ENCODE assay signal across 15 cellular contexts in the genomic region with DNA sequence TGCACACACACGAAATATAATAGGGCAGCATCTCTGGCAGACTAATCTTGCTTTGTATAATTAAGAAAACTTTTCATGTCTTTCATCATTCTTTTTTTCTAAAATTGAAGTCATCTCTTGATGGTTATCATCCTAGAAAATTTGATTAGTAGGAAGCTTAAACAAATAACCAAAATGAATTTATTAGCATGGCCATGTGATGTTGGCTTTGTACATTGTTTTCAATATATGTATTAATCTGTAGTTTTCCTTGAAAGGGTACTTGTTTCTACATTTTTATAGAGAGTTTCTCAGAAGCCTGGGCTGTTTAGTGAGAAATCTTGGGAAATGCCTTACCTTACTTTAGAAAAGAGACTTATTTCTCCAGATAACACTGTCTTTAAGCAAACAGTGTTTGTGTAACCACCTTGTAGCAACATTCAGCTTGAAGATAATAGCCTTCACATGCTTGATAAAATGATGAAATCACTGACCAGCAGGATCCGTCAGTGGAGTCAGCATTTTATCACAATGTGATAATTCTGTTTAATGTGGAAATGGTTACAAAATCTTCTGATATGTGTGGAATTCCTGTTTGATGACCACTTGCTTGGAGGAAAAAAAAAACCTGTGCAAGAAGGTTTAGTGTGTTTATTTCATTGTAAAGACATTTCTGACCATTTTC.
DNase-seq lines count a peak whose midpoint lies in the region; ATAC-seq and TF ChIP-seq lines count a peak whose summit lies in the region.
"Had no signal": no experiment of that assay in that cellular context is flagged by ENCODE, and none has a peak within 500 bp of the region (broad histone marks: within the 10 kb centered on the region; RNA-seq: fewer than 3 reads in every experiment).

No MANE protein-coding gene starts in this region.

- TF ChIP-seq EP300 in SK-N-SH (IDR thresholded peaks at IDR 0.05; ENCODE audit: borderline replicate concordance in 1 of 2, low read depth in 1 of 2, low read length in 1 of 2) = no peak

- no peak overlapping the region for H3K27ac Mint-ChIP-seq in activated naive CD4-positive, alpha-beta T cell treated with anti-CD3 and anti-CD28 coated beads for 36 hours
- H3K27ac Mint-ChIP-seq: activated CD8-positive, alpha-beta T cell treated with anti-CD3 and anti-CD28 coated beads for 36 hours; activated naive CD4-positive, alpha-beta T cell treated with anti-CD3 and anti-CD28 coated beads, Interleukin-2, amount 10 ng/mL, durations not matched to agents 7 days and 5 days; natural killer cell had no signal

- H3K9me2 ChIP-seq in SK-N-SH = no peaks in the 10 kb centered on the region

- H3K4me2 ChIP-seq in SK-N-SH = no peak overlapping the region

- POLR2A ChIA-PET in SK-N-SH (lab: Yijun Ruan, JAX) = no interaction called here

- no peak overlapping the region for H3K27ac ChIP-seq in SK-N-SH (ENCODE audit: low read depth in 2 of 2, low read length in 1 of 2)
- H3K27ac ChIP-seq: gastroesophageal sphincter, Peyer's patch, skin epidermis, testis had no signal

- intact Hi-C loops in activated naive CD4-positive, alpha-beta T cell treated with anti-CD3 and anti-CD28 coated beads for 36 hours (cut with micrococcal nuclease) = no loop called here

- TF ChIP-seq CTCF in SK-N-SH (IDR thresholded peaks at IDR 0.05) = no peak
- no peak for TF ChIP-seq CTCF in fibroblast of the aortic adventitia (IDR thresholded peaks at IDR 0.05; ENCODE audit: insufficient read depth, low read length)

- no peak overlapping the region for H3K4me3 ChIP-seq in SK-N-SH (ENCODE audit: low read depth in 2 of 2, low read length in 1 of 2)
- H3K4me3 ChIP-seq in fibroblast of the aortic adventitia (ENCODE audit: low read depth, low read length) = no peak overlapping the region
- H3K4me3 ChIP-seq: gastroesophageal sphincter, Peyer's patch, skin epidermis, testis had no signal

- H3K79me2 ChIP-seq in SK-N-SH (ENCODE audit: insufficient read depth) = no peaks in the 10 kb centered on the region

- no peak for ATAC-seq in HG02571 (IDR thresholded peaks at IDR 0.05; ENCODE audit: unreplicated experiment)
- ATAC-seq: activated CD8-positive, alpha-beta T cell treated with anti-CD3 and anti-CD28 coated beads for 36 hours; gastroesophageal sphincter; natural killer cell had no signal

- H3K9me3 Mint-ChIP-seq in activated naive CD4-positive, alpha-beta T cell treated with anti-CD3 and anti-CD28 coated beads for 36 hours = no peaks in the 10 kb centered on the region
- H3K9me3 Mint-ChIP-seq: activated CD8-positive, alpha-beta T cell treated with anti-CD3 and anti-CD28 coated beads for 36 hours had no signal

- DNase-seq in GM04504 (ENCODE audit: low read depth) = peak; percentile 32
- DNase-seq in SK-N-SH = peak; percentile 17
- DNase-seq in fibroblast of the aortic adventitia (ENCODE audit: low read depth) = peak; percentile 94
- peak; percentile 88 for DNase-seq in renal cortical epithelial cell (ENCODE audit: low read depth)
- DNase-seq in stimulated activated naive CD4-positive, alpha-beta T cell treated with Interleukin-2 at 50 U/mL for 16 hours (lab: John Stamatoyannopoulos, UW) = no peak
- DNase-seq in activated naive CD4-positive, alpha-beta T cell treated with anti-CD3 and anti-CD28 coated beads for 36 hours = no peak
- DNase-seq: activated CD8-positive, alpha-beta T cell treated with anti-CD3 and anti-CD28 coated beads for 36 hours; activated naive CD4-positive, alpha-beta T cell treated with anti-CD3 and anti-CD28 coated beads, Interleukin-2, amount 10 ng/mL, durations not matched to agents 7 days and 5 days; natural killer cell; NCI-H446; Peyer's patch; testis had no signal

- CTCF ChIA-PET in SK-N-SH (lab: Yijun Ruan, JAX) = interaction anchor here (0.6 to 1.8 kb wide), 4 partner anchors 11 to 1093 kb away, joined by 3 to 10 read pairs (median 4); no protein-coding TSS in a partner anchor
- CTCF ChIA-PET in activated naive CD4-positive, alpha-beta T cell treated with anti-CD3 and anti-CD28 coated beads for 36 hours (lab: Charles Lee) = no interaction called here

- H3K9ac ChIP-seq in SK-N-SH = no peak overlapping the region

- H3K27me3 Mint-ChIP-seq in activated naive CD4-positive, alpha-beta T cell treated with anti-CD3 and anti-CD28 coated beads for 36 hours (ENCODE audit: low read depth) = no peaks in the 10 kb centered on the region
- H3K27me3 Mint-ChIP-seq: activated CD8-positive, alpha-beta T cell treated with anti-CD3 and anti-CD28 coated beads for 36 hours; activated naive CD4-positive, alpha-beta T cell treated with anti-CD3 and anti-CD28 coated beads, Interleukin-2, amount 10 ng/mL, durations not matched to agents 7 days and 5 days had no signal

- H3K36me3 Mint-ChIP-seq in activated naive CD4-positive, alpha-beta T cell treated with anti-CD3 and anti-CD28 coated beads for 36 hours (ENCODE audit: low read depth) = no peaks in the 10 kb centered on the region
- H3K36me3 Mint-ChIP-seq: activated naive CD4-positive, alpha-beta T cell treated with anti-CD3 and anti-CD28 coated beads, Interleukin-2, amount 10 ng/mL, durations not matched to agents 7 days and 5 days; natural killer cell had no signal

- no peak for TF ChIP-seq RAD21 in SK-N-SH (IDR thresholded peaks at IDR 0.05; ENCODE audit: low read length)

- H3K4me1 ChIP-seq in SK-N-SH (ENCODE audit: control insufficient read depth in 1 of 2, insufficient read depth in 2 of 2, low read depth in 1 of 2, low read length in 1 of 2) = peaks cover 0 to 7% of the 10 kb centered on the region in 2 experiments; a peak in 2 of 4 replicates
- H3K4me1 ChIP-seq: Peyer's patch had no signal

- H3K36me3 ChIP-seq in SK-N-SH (replicated peaks in 1 of 2; ENCODE audit: control insufficient read depth in 1 of 2, insufficient read depth in 2 of 2, low read length in 1 of 2) = no peaks in the 10 kb centered on the region
- H3K36me3 ChIP-seq: gastroesophageal sphincter, Peyer's patch had no signal

- no peak overlapping the region for H2AFZ ChIP-seq in SK-N-SH (ENCODE audit: low read depth)

- no peaks in the 10 kb centered on the region for H3K4me1 Mint-ChIP-seq in activated naive CD4-positive, alpha-beta T cell treated with anti-CD3 and anti-CD28 coated beads for 36 hours (ENCODE audit: low read depth)
- H3K4me1 Mint-ChIP-seq: activated naive CD4-positive, alpha-beta T cell treated with anti-CD3 and anti-CD28 coated beads, Interleukin-2, amount 10 ng/mL, durations not matched to agents 7 days and 5 days; natural killer cell had no signal

- no peaks in the 10 kb centered on the region for H3K27me3 ChIP-seq in SK-N-SH (ENCODE audit: insufficient read depth)
- H3K27me3 ChIP-seq: gastroesophageal sphincter, Peyer's patch, testis had no signal

- H3K9me3 ChIP-seq in SK-N-SH = no peaks in the 10 kb centered on the region
- H3K9me3 ChIP-seq: gastroesophageal sphincter, Peyer's patch, testis had no signal

- 28% methylated on average over 2 of the region's 2 CpGs for WGBS in SK-N-SH (ENCODE audit: low lambda C conversion rate)

- H4K20me1 ChIP-seq in SK-N-SH (ENCODE audit: insufficient read depth) = no peaks in the 10 kb centered on the region

- H3F3A ChIP-seq in SK-N-SH (replicated peaks; ENCODE audit: insufficient read depth) = no peaks in the 10 kb centered on the region

- no peak overlapping the region for H3K4me3 Mint-ChIP-seq in activated naive CD4-positive, alpha-beta T cell treated with anti-CD3 and anti-CD28 coated beads for 36 hours
- H3K4me3 Mint-ChIP-seq: activated CD8-positive, alpha-beta T cell treated with anti-CD3 and anti-CD28 coated beads for 36 hours; activated naive CD4-positive, alpha-beta T cell treated with anti-CD3 and anti-CD28 coated beads, Interleukin-2, amount 10 ng/mL, durations not matched to agents 7 days and 5 days; natural killer cell had no signal

TF ChIP-seq in SK-N-SH, 30 proteins besides CTCF, POLR2A, EP300 and RAD21:
- TF ChIP-seq GABPA (IDR thresholded peaks at IDR 0.05; ENCODE audit: low read depth) = no peak
- TF ChIP-seq MEF2A (IDR thresholded peaks at IDR 0.05; ENCODE audit: borderline replicate concordance, low read depth) = no peak
- TF ChIP-seq MXI1 (IDR thresholded peaks at IDR 0.05; ENCODE audit: low read depth, low read length) = no peak
- no peak for TF ChIP-seq SIN3A (IDR thresholded peaks at IDR 0.05; ENCODE audit: borderline replicate concordance, low read depth, low read length)
- no peak for TF ChIP-seq GATA2 (CRISPR knock-in tag; IDR thresholded peaks at IDR 0.05)
- no peak for TF ChIP-seq JUND (IDR thresholded peaks at IDR 0.05)
- no peak for TF ChIP-seq USF1 (IDR thresholded peaks at IDR 0.05; ENCODE audit: borderline replicate concordance, low read depth)
- TF ChIP-seq SMC3 (IDR thresholded peaks at IDR 0.05; ENCODE audit: low read depth, low read length) = no peak
- no peak for TF ChIP-seq MAX (IDR thresholded peaks at IDR 0.05; ENCODE audit: low read depth)
- no peak for TF ChIP-seq FOXM1 (IDR thresholded peaks at IDR 0.05; ENCODE audit: low read depth)

Comparison
In these comparisons a context has a peak if more than half of its experiments do, and no peak if none do; other contexts are left out.
1. DNase-seq: peak in GM04504 (single experiment), SK-N-SH (single experiment), fibroblast of the aortic adventitia (single experiment) and renal cortical epithelial cell (single experiment); none in stimulated activated naive CD4-positive, alpha-beta T cell treated with Interleukin-2 at 50 U/mL for 16 hours (single experiment) and activated naive CD4-positive, alpha-beta T cell treated with anti-CD3 and anti-CD28 coated beads for 36 hours (single experiment).